11 cellular contexts compared by ENCODE assay signal in the genomic region with DNA sequence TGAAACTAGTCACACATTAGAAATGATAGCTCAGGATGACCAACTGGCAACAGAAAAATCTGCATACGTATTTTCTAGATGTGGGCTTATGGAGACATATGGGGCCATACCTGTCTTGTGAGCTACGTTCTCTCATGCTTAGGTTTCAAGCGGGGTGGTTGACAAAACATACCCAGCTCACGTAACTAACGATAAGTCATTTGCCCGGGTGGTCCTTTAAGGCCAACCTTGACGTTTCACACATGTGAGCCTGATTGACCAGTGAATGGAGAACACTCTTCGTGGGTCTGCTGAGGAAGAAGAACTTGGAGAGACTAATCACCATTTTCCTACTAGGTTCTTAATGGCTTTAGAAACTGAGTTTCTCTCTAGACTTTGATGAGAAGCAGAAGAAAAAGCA. TPM values are rescaled to one million over a fixed set of nuclear protein-coding genes. Genes with fewer than 3 reads are reported as not detected.
DNase-seq lines count a peak whose midpoint lies in the region; ATAC-seq, FAIRE-seq and TF ChIP-seq lines count a peak whose summit lies in the region.
"Had no signal": no experiment of that assay in that cellular context is flagged by ENCODE, and none has a peak within 500 bp of the region (broad histone marks: within the 10 kb centered on the region; RNA-seq: fewer than 3 reads in every experiment).

No MANE protein-coding gene starts in this region.

- POLR2A ChIA-PET in T-cell (lab: Charles Lee) = interaction anchor here in 1 of 2 donors (0.5 to 0.7 kb wide), 2 partner anchors 13 to 174 kb away, joined by 3 read pairs; no protein-coding TSS in a partner anchor

- H3K27ac ChIP-seq in keratinocyte (ENCODE audit: control insufficient read depth, insufficient read depth, low read length) (peak overlapping the region; percentile 58), stomach (peak overlapping the region in 4 of 5 donors; percentile 52 to 83 (median 73))

- TF ChIP-seq CTCF in keratinocyte (optimal IDR thresholded peaks at IDR 0.05 in 1 of 3, IDR thresholded peaks at IDR 0.05 in 1 of 3, conservative IDR thresholded peaks at IDR 0.05 in 1 of 3; ENCODE audit: extremely low read depth in 1 of 3, insufficient read depth in 2 of 3, low read length in 3 of 3) (no peak), stomach (IDR thresholded peaks at IDR 0.05) (no peak)

- no peak overlapping the region for H3K9ac ChIP-seq in keratinocyte (ENCODE audit: control insufficient read depth, extremely low read depth, insufficient read depth, low read length)

- no peak for ATAC-seq in T-cell (replicated peaks in 1 of 4)

- H3K27me3 ChIP-seq in keratinocyte (ENCODE audit: control insufficient read depth, extremely low read depth, insufficient read depth, low read length) (no peaks in the 10 kb centered on the region), stomach (no peaks in the 10 kb centered on the region)

- no peak for TF ChIP-seq EP300 in stomach (IDR thresholded peaks at IDR 0.05)

- H3K27me3 Mint-ChIP-seq in activated naive CD4-positive, alpha-beta T cell treated with anti-CD3 and anti-CD28 coated beads for 36 hours (ENCODE audit: low read depth) = no peaks in the 10 kb centered on the region
- H3K27me3 Mint-ChIP-seq in T-cell = no peaks in the 10 kb centered on the region

- peak overlapping the region; percentile 90 for H3K27ac Mint-ChIP-seq in activated naive CD4-positive, alpha-beta T cell treated with anti-CD3 and anti-CD28 coated beads for 36 hours
- peak overlapping the region; percentile 94 to 96 for H3K27ac Mint-ChIP-seq in T-cell

- peak overlapping the region; percentile 70 for H3K4me3 Mint-ChIP-seq in activated naive CD4-positive, alpha-beta T cell treated with anti-CD3 and anti-CD28 coated beads for 36 hours
- peak overlapping the region; percentile 64 to 79 (median 65) for H3K4me3 Mint-ChIP-seq in T-cell

- H3K36me3 Mint-ChIP-seq in activated naive CD4-positive, alpha-beta T cell treated with anti-CD3 and anti-CD28 coated beads for 36 hours (ENCODE audit: low read depth) = no peaks in the 10 kb centered on the region
- H3K36me3 Mint-ChIP-seq in T-cell = no peaks in the 10 kb centered on the region

- H3K9me3 Mint-ChIP-seq in activated naive CD4-positive, alpha-beta T cell treated with anti-CD3 and anti-CD28 coated beads for 36 hours = peaks cover 8% of the 10 kb centered on the region
- no peaks in the 10 kb centered on the region for H3K9me3 Mint-ChIP-seq in T-cell

- no peak for DNase-seq in activated naive CD4-positive, alpha-beta T cell treated with anti-CD3 and anti-CD28 coated beads for 36 hours
- no peak for DNase-seq in activated naive CD4-positive, alpha-beta T cell treated with anti-CD3 and anti-CD28 coated beads, Interleukin-2, amount 50 U/mL, for 16 hours
- no peak for DNase-seq in T-cell
- no peak for DNase-seq in keratinocyte (ENCODE audit: low read depth, low spot score)
- DNase-seq in stomach = no peak
- no peak for DNase-seq in anterior cingulate cortex (lab: John Stamatoyannopoulos, UW)
- DNase-seq in UCSD-AML1 (lab: John Stamatoyannopoulos, UW; ENCODE audit: unreplicated experiment) = no peak
- DNase-seq in cortex of kidney (lab: John Stamatoyannopoulos, UW) = no peak
- DNase-seq: NCI-H1048; NCI-H774; stimulated activated CD4-positive, alpha-beta T cell treated with anti-CD3 and anti-CD28 coated beads, Interleukin-4, amount 100 ng/mL, for 1 hour had no signal

- FAIRE-seq in keratinocyte (lab: Jason Lieb, UNC) = no peak

- H4K20me1 ChIP-seq in keratinocyte (ENCODE audit: control insufficient read depth, extremely low read depth, insufficient read depth, low read length) = no peaks in the 10 kb centered on the region

- peaks cover 46% of the 10 kb centered on the region for H3K4me1 Mint-ChIP-seq in activated naive CD4-positive, alpha-beta T cell treated with anti-CD3 and anti-CD28 coated beads for 36 hours (ENCODE audit: low read depth)
- H3K4me1 Mint-ChIP-seq in T-cell = peaks cover 60 to 72% (median 62%) of the 10 kb centered on the region in 3 donors

- no peak for TF ChIP-seq POLR2A in stomach (IDR thresholded peaks at IDR 0.05)

- 85 to 92% (median 90%) methylated on average over 8 of the region's 8 CpGs for WGBS in stomach, 5 donors

- no peaks in the 10 kb centered on the region for H3K9me3 ChIP-seq in keratinocyte (ENCODE audit: control insufficient read depth, low read depth, low read length)
- H3K9me3 ChIP-seq in stomach = peaks cover 0 to 11% (median 0%) of the 10 kb centered on the region in 4 donors

- H3K4me2 ChIP-seq in keratinocyte (ENCODE audit: control insufficient read depth, extremely low read depth, insufficient read depth, low read depth, low read length) = peak overlapping the region; percentile 30

- dilution Hi-C loops in keratinocyte (cut with MboI; ENCODE audit: extremely low pct_ligation_motif_present, low sequenced_read_pairs) = no loop called here

- H2AFZ ChIP-seq in keratinocyte (ENCODE audit: control insufficient read depth, low read length) = peak overlapping the region; percentile 21

- intact Hi-C loops in activated naive CD4-positive, alpha-beta T cell treated with anti-CD3 and anti-CD28 coated beads for 36 hours (cut with micrococcal nuclease) = loop anchor here (2.0 kb wide), 1 partner anchor 16 kb away; no protein-coding TSS in a partner anchor
- intact Hi-C loops in stomach (cut with DNase I; ENCODE audit: low total_unique reads) = loop anchor here (10.0 kb wide), 1 partner anchor 48 kb away; no protein-coding TSS in a partner anchor

- H3K36me3 ChIP-seq in keratinocyte (ENCODE audit: control insufficient read depth in 2 of 2, extremely low read depth in 1 of 2, insufficient read depth in 2 of 2, low read length in 2 of 2) (no peaks in the 10 kb centered on the region), stomach (no peaks in the 10 kb centered on the region)

- H3K4me3 ChIP-seq in keratinocyte (ENCODE audit: control insufficient read depth in 2 of 3, extremely low read depth in 1 of 3, insufficient read depth in 2 of 3, low read depth in 1 of 3, low read length in 3 of 3) = no peak overlapping the region
- H3K4me3 ChIP-seq in stomach = no peak overlapping the region

- no peaks in the 10 kb centered on the region for H3K9me1 ChIP-seq in keratinocyte (ENCODE audit: control insufficient read depth, extremely low read depth, insufficient read depth, low read length)

- H3K79me2 ChIP-seq in keratinocyte (ENCODE audit: control insufficient read depth, insufficient read depth, low read length) = no peaks in the 10 kb centered on the region

- peaks cover 17% of the 10 kb centered on the region for H3K4me1 ChIP-seq in keratinocyte (ENCODE audit: control insufficient read depth, extremely low read depth, insufficient read depth, low read length)
- peaks cover 5 to 28% (median 16%) of the 10 kb centered on the region in 4 donors for H3K4me1 ChIP-seq in stomach

- CTCF ChIA-PET in activated naive CD4-positive, alpha-beta T cell treated with anti-CD3 and anti-CD28 coated beads for 36 hours (lab: Charles Lee) = interaction anchor here (0.6 to 3.6 kb wide), 11 partner anchors 11 to 99 kb away, joined by 3 to 23 read pairs (median 5); a partner anchor contains a TSS
- CTCF ChIA-PET in T-cell (lab: Charles Lee) = interaction anchor here (0.6 to 1.9 kb wide), 7 partner anchors 12 to 421 kb away, joined by 3 to 7 read pairs (median 3); no protein-coding TSS in a partner anchor

RNA-seq across cellular contexts. Expression of a gene that starts 13.5 kb away (rescaled TPM):
- 10 to 100 TPM; 27.3 to 27.9 TPM for total RNA-seq in activated naive CD4-positive, alpha-beta T cell treated with anti-CD3 and anti-CD28 coated beads for 36 hours
- total RNA-seq in T-cell (100 to 1,000 TPM; 101 to 126 (median 107) TPM), stomach (10 to 100 TPM in 4 of 5 donors, 1 to 10 TPM in 1; 8.2 to 29.0 (median 16.2) TPM)
- polyA plus RNA-seq in keratinocyte (0.03 to 0.04 TPM (median 0.03 TPM) in 3 replicates), stomach (10 to 100 TPM in 2 of 3 donors, 1 to 10 TPM in 1; 6.0 to 43.7 (median 23.2) TPM)
- 0.65 TPM for polyA plus RNA-seq in keratinocyte (2011; ENCODE audit: low read depth)
- 0.06 and 0.12 TPM in 2 replicates for polyA plus RNA-seq in keratinocyte (2011; cell fraction: cytosol; rRNA removed)
- polyA plus RNA-seq in keratinocyte (2011; cell fraction: nucleus; rRNA removed) = 0.05 and 0.08 TPM in 2 replicates
- polyA plus RNA-seq in keratinocyte (2012; ENCODE audit: low replicate concordance) = 0.07 TPM in 1 of 2 replicates, not detected in the other
- polyA minus RNA-seq in keratinocyte = 0.07 TPM in 1 of 3 replicates, not detected in the others
- polyA minus RNA-seq in keratinocyte (2011; cell fraction: cytosol; rRNA and poly(A)+ RNA removed) = not detected
- 0.31 TPM in 1 of 2 replicates, not detected in the other for polyA minus RNA-seq in keratinocyte (2011; cell fraction: nucleus; rRNA and poly(A)+ RNA removed)
